26 cellular contexts compared by ENCODE assay signal in the genomic region with DNA sequence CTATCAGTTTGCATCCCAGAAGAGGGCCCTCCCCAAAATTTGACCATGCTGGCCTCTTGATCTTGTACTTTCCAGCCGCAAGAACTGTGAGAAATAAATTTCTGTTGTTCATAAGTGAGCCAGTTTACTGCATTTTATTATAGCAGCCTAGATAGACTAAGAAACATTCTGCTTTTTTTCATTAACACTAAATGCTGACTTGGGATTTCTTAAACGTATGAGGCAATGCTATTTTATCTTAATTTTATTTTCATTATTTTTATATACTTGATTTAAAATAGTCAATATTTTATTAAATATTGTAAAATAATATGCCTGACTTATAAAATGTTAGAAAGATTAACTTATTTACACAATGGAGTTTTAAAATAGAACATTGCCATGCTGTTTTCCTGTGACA.
"Had no signal": no experiment of that assay in that cellular context is flagged by ENCODE, and none has a peak within 500 bp of the region (broad histone marks: within the 10 kb centered on the region; RNA-seq: fewer than 3 reads in every experiment).

No MANE protein-coding gene starts in this region.

- H3K36me3 Mint-ChIP-seq: naive thymus-derived CD8-positive, alpha-beta T cell; stimulated activated effector memory CD8-positive, alpha-beta T cell treated with anti-CD3 and anti-CD28 coated beads, Interleukin-12 subunit alpha, Interleukin-12 subunit beta, amount 100 ng/mL, for 72 hours; type B pancreatic cell had no signal

- DNase-seq: hippocampal formation; left colon; left lung; lower lobe of right lung; mammary epithelial cell; mesenchymal stem cell; naive thymus-derived CD8-positive, alpha-beta T cell; nucleus accumbens; pancreas; posterior cingulate gyrus; retina; right cardiac atrium; sigmoid colon; small intestine; spleen; stimulated activated CD4-positive, alpha-beta T cell treated with anti-CD3 and anti-CD28 coated beads, Interleukin-4, amount 100 ng/mL, for 24 hours; stimulated activated naive CD4-positive, alpha-beta T cell; uterus had no signal

- H3K27me3 Mint-ChIP-seq: naive thymus-derived CD8-positive, alpha-beta T cell; stimulated activated naive CD8-positive, alpha-beta T cell treated with anti-CD3 and anti-CD28 coated beads, Interleukin-15, Interleukin-2, amounts not matched to agents 100 ng/mL and 50 ng/mL, for 24 hours; type B pancreatic cell had no signal

- FAIRE-seq: keratinocyte, pancreas had no signal

- H3K27ac ChIP-seq: left lung, lower lobe of right lung, pancreas, prostate gland, sigmoid colon, spleen, tibial nerve, uterus had no signal

- H3K4me3 Mint-ChIP-seq: naive thymus-derived CD8-positive, alpha-beta T cell; nephron; neural crest cell; stimulated activated effector memory CD8-positive, alpha-beta T cell treated with anti-CD3 and anti-CD28 coated beads, Interleukin-12 subunit alpha, Interleukin-12 subunit beta, amount 100 ng/mL, for 72 hours; stimulated activated naive CD8-positive, alpha-beta T cell treated with anti-CD3 and anti-CD28 coated beads, Interleukin-15, Interleukin-2, amounts not matched to agents 100 ng/mL and 50 ng/mL, for 24 hours; type B pancreatic cell had no signal

- H3K4me3 ChIP-seq: left lung, lower lobe of right lung, pancreas, prostate gland, sigmoid colon, spleen, tibial nerve, uterus had no signal

- H3K9me3 ChIP-seq: left lung, lower lobe of right lung, pancreas, prostate gland, sigmoid colon, tibial nerve had no signal

- H3K36me3 ChIP-seq: left lung, lower lobe of right lung, pancreas, prostate gland, sigmoid colon, spleen, tibial nerve, uterus had no signal

- ATAC-seq: left colon; left lung; lower lobe of right lung; naive thymus-derived CD8-positive, alpha-beta T cell; pancreas; right cardiac atrium; stimulated activated effector memory CD8-positive, alpha-beta T cell treated with anti-CD3 and anti-CD28 coated beads, Interleukin-12 subunit alpha, Interleukin-12 subunit beta, amount 100 ng/mL, for 72 hours had no signal

- H3K27me3 ChIP-seq: left lung, pancreas, sigmoid colon, spleen, tibial nerve, uterus had no signal

- H3K4me1 Mint-ChIP-seq: naive thymus-derived CD8-positive, alpha-beta T cell; nephron; stimulated activated effector memory CD8-positive, alpha-beta T cell treated with anti-CD3 and anti-CD28 coated beads, Interleukin-12 subunit alpha, Interleukin-12 subunit beta, amount 100 ng/mL, for 72 hours had no signal

- H3K27ac Mint-ChIP-seq: naive thymus-derived CD8-positive, alpha-beta T cell; nephron; stimulated activated effector memory CD8-positive, alpha-beta T cell treated with anti-CD3 and anti-CD28 coated beads, Interleukin-12 subunit alpha, Interleukin-12 subunit beta, amount 100 ng/mL, for 72 hours; stimulated activated naive CD8-positive, alpha-beta T cell treated with anti-CD3 and anti-CD28 coated beads, Interleukin-15, Interleukin-2, amounts not matched to agents 100 ng/mL and 50 ng/mL, for 24 hours; type B pancreatic cell had no signal

- H3K4me1 ChIP-seq: left lung, lower lobe of right lung, pancreas, prostate gland, sigmoid colon, spleen, tibial nerve, uterus had no signal

- H3K9me3 Mint-ChIP-seq: nephron; neural crest cell; stimulated activated naive CD8-positive, alpha-beta T cell treated with anti-CD3 and anti-CD28 coated beads, Interleukin-15, Interleukin-2, amounts not matched to agents 100 ng/mL and 50 ng/mL, for 24 hours; type B pancreatic cell had no signal
